24 cellular contexts compared by ENCODE assay signal in the genomic region with DNA sequence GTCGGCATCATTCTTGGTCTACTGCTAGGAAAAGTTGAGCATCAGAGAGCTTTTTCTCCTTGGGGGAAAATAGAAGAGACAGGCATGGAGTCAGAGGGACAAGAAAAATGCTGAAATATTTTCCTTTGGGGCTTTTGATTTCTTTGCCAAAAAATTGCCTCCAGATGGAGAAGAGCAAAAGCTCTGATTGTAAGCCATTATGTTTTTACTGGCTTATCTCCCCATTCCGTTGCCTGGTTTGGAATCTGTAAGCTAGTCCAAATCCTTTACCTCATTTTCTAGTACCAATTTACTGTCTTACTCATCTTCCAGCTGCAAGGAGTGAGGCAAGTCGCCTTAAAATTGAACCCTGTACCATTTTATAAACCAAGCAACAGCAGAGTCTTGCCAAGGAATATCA. TPM values are rescaled to one million over a fixed set of nuclear protein-coding genes. Genes with fewer than 3 reads are reported as not detected.
DNase-seq lines count a peak whose midpoint lies in the region; ATAC-seq and TF ChIP-seq lines count a peak whose summit lies in the region.
"Had no signal": no experiment of that assay in that cellular context is flagged by ENCODE, and none has a peak within 500 bp of the region (broad histone marks: within the 10 kb centered on the region; RNA-seq: fewer than 3 reads in every experiment).

No MANE protein-coding gene starts in this region.

- intact Hi-C loops in breast epithelium (cut with DNase I; ENCODE audit: low total_unique reads): no loop called here

- H3F3A ChIP-seq in SK-N-SH (replicated peaks; ENCODE audit: insufficient read depth): peaks cover 6% of the 10 kb centered on the region

- TF ChIP-seq RAD21 in SK-N-SH (IDR thresholded peaks at IDR 0.05; ENCODE audit: low read length): no peak

- peak; percentile 59 for DNase-seq in GM03348 (ENCODE audit: low spot score)
- DNase-seq in breast epithelium (ENCODE audit: low spot score in 2 of 2): no peak
- no peak for DNase-seq in suprapubic skin (ENCODE audit: low spot score in 2 of 2)
- no peak for DNase-seq in SK-N-SH
- DNase-seq in SJCRH30: no peak
- DNase-seq in hepatic stellate cell (ENCODE audit: low spot score): no peak
- DNase-seq in DMS 273 treated with DMSO at 0.1 percent for 48 hours (lab: John Stamatoyannopoulos, UW): no peak
- DNase-seq: activated CD4-positive, CD25-positive, alpha-beta regulatory T cell treated with anti-CD3 and anti-CD28 coated beads, Interleukin-2, amount 50 U/mL, for 72 hours; activated CD8-positive, alpha-beta memory T cell treated with anti-CD3 and anti-CD28 coated beads for 24 hours; activated T-cell treated with anti-CD3 and anti-CD28 coated beads, Interleukin-2, amount 50 U/mL, for 72 hours; BE2C; endodermal cell; gastrocnemius medialis; kidney glomerular epithelial cell; naive thymus-derived CD4-positive, alpha-beta T cell; NCI-H1417; NCI-H526; pancreas; RPMI8226; stimulated activated naive B cell treated with anti-CD40 and anti-IgM and Interleukin-4, amounts not matched to agents 10 μg/mL and 1 μg/mL and 100 μg/mL, for 72 hours; T1000; trophoblast cell had no signal

- ATAC-seq in gastroesophageal sphincter: peak; percentile 27
- ATAC-seq: activated T-cell treated with anti-CD3 and anti-CD28 coated beads, Interleukin-2, amount 50 U/mL, for 72 hours; gastrocnemius medialis; naive thymus-derived CD4-positive, alpha-beta T cell; pancreas; stimulated activated naive B cell treated with anti-CD40 and anti-IgM and Interleukin-4, amounts not matched to agents 10 μg/mL and 1 μg/mL and 100 μg/mL, for 72 hours had no signal

- TF ChIP-seq POLR2A in breast epithelium (IDR thresholded peaks at IDR 0.05) (no peak), gastroesophageal sphincter (IDR thresholded peaks at IDR 0.05) (no peak), suprapubic skin (IDR thresholded peaks at IDR 0.05) (no peak)

- peaks cover 28% of the 10 kb centered on the region for H4K20me1 ChIP-seq in SK-N-SH (ENCODE audit: insufficient read depth)

- H3K9me3 ChIP-seq in breast epithelium (no peaks in the 10 kb centered on the region), gastroesophageal sphincter (no peaks in the 10 kb centered on the region), suprapubic skin (no peaks in the 10 kb centered on the region), SK-N-SH (no peaks in the 10 kb centered on the region), SJCRH30 (replicated peaks) (no peaks in the 10 kb centered on the region)
- H3K9me3 ChIP-seq: BE2C, gastrocnemius medialis, pancreas had no signal

- 17 to 39% methylated on average over 2 to 3 of the region's 3 CpGs for WGBS in gastroesophageal sphincter (ENCODE audit: low coverage in 1 of 2), 2 donors
- 39% methylated on average over 3 of the region's 3 CpGs for WGBS in suprapubic skin
- 84% methylated on average over 3 of the region's 3 CpGs for WGBS in SK-N-SH (ENCODE audit: low lambda C conversion rate)

- CTCF ChIA-PET in SK-N-SH (lab: Yijun Ruan, JAX): interaction anchor here (1.2 to 1.5 kb wide), 2 partner anchors 33 to 38 kb away, joined by 3 read pairs; no protein-coding TSS in a partner anchor

- H3K4me1 ChIP-seq in breast epithelium (no peaks in the 10 kb centered on the region), gastroesophageal sphincter (peaks cover 25 to 93% (median 52%) of the 10 kb centered on the region in 3 donors), suprapubic skin (peaks cover 38% of the 10 kb centered on the region), SK-N-SH (ENCODE audit: control insufficient read depth in 1 of 2, insufficient read depth in 2 of 2, low read depth in 1 of 2, low read length in 1 of 2) (peaks cover 10 to 13% of the 10 kb centered on the region in 2 experiments; a peak in 3 of 4 replicates), SJCRH30 (peaks cover 9% of the 10 kb centered on the region; the same call in 1 of the 2 replicates)
- H3K4me1 ChIP-seq: BE2C had no signal

- H3K27me3 ChIP-seq in breast epithelium (no peaks in the 10 kb centered on the region), gastroesophageal sphincter (no peaks in the 10 kb centered on the region), suprapubic skin (no peaks in the 10 kb centered on the region), SK-N-SH (ENCODE audit: insufficient read depth) (no peaks in the 10 kb centered on the region), SJCRH30 (no peaks in the 10 kb centered on the region)
- H3K27me3 ChIP-seq: BE2C, gastrocnemius medialis, pancreas had no signal

- H3K27ac ChIP-seq in breast epithelium: peak overlapping the region; percentile 9 to 33
- peak overlapping the region; percentile 66 to 78 (median 73) for H3K27ac ChIP-seq in gastroesophageal sphincter
- H3K27ac ChIP-seq in suprapubic skin: peak overlapping the region; percentile 28
- peak overlapping the region in 1 of 2 experiments; percentile 25; a peak in 2 of 4 replicates for H3K27ac ChIP-seq in SK-N-SH (ENCODE audit: low read depth in 2 of 2, low read length in 1 of 2)
- no peak overlapping the region for H3K27ac ChIP-seq in SJCRH30
- H3K27ac ChIP-seq: gastrocnemius medialis had no signal

- no peak overlapping the region for H2AFZ ChIP-seq in SK-N-SH (ENCODE audit: low read depth)

- H3K4me2 ChIP-seq in SK-N-SH: no peak overlapping the region

- TF ChIP-seq CTCF in breast epithelium (IDR thresholded peaks at IDR 0.05) (no peak), gastroesophageal sphincter (IDR thresholded peaks at IDR 0.05) (no peak), suprapubic skin (IDR thresholded peaks at IDR 0.05) (no peak), SK-N-SH (IDR thresholded peaks at IDR 0.05) (no peak)

- H3K4me3 ChIP-seq in breast epithelium (no peak overlapping the region), gastroesophageal sphincter (no peak overlapping the region), suprapubic skin (no peak overlapping the region), SK-N-SH (ENCODE audit: low read depth in 2 of 2, low read length in 1 of 2) (no peak overlapping the region), SJCRH30 (no peak overlapping the region)
- H3K4me3 ChIP-seq: gastrocnemius medialis, pancreas had no signal

- H3K36me3 ChIP-seq in breast epithelium (no peaks in the 10 kb centered on the region), gastroesophageal sphincter (peaks cover 0 to 30% of the 10 kb centered on the region in 2 donors), suprapubic skin (peaks cover 25% of the 10 kb centered on the region), SK-N-SH (replicated peaks in 1 of 2; ENCODE audit: control insufficient read depth in 1 of 2, insufficient read depth in 2 of 2, low read length in 1 of 2) (peaks cover 32 to 34% of the 10 kb centered on the region in 2 experiments), SJCRH30 (peaks cover 33% of the 10 kb centered on the region)

- POLR2A ChIA-PET in SK-N-SH (lab: Yijun Ruan, JAX): no interaction called here

- H3K9ac ChIP-seq in SK-N-SH: no peak overlapping the region

- H3K79me2 ChIP-seq in SK-N-SH (ENCODE audit: insufficient read depth): peaks cover 62% of the 10 kb centered on the region

- H3K9me2 ChIP-seq in SK-N-SH: no peaks in the 10 kb centered on the region

- no peak for TF ChIP-seq EP300 in gastroesophageal sphincter (IDR thresholded peaks at IDR 0.05)
- TF ChIP-seq EP300 in suprapubic skin (IDR thresholded peaks at IDR 0.05): no peak
- no peak for TF ChIP-seq EP300 in SK-N-SH (IDR thresholded peaks at IDR 0.05; ENCODE audit: borderline replicate concordance in 1 of 2, low read depth in 1 of 2, low read length in 1 of 2)

TF ChIP-seq in SK-N-SH, 30 proteins besides CTCF, POLR2A, EP300 and RAD21 (continues in another document):
- TF ChIP-seq, protein P1, sequence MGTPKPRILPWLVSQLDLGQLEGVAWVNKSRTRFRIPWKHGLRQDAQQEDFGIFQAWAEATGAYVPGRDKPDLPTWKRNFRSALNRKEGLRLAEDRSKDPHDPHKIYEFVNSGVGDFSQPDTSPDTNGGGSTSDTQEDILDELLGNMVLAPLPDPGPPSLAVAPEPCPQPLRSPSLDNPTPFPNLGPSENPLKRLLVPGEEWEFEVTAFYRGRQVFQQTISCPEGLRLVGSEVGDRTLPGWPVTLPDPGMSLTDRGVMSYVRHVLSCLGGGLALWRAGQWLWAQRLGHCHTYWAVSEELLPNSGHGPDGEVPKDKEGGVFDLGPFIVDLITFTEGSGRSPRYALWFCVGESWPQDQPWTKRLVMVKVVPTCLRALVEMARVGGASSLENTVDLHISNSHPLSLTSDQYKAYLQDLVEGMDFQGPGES (IDR thresholded peaks at IDR 0.05; ENCODE audit: low read depth, low read length): no peak
- no peak for TF ChIP-seq FOXJ3 (CRISPR knock-in tag; IDR thresholded peaks at IDR 0.05)
- no peak for TF ChIP-seq FOXM1 (IDR thresholded peaks at IDR 0.05; ENCODE audit: low read depth)
- TF ChIP-seq, protein P2, sequence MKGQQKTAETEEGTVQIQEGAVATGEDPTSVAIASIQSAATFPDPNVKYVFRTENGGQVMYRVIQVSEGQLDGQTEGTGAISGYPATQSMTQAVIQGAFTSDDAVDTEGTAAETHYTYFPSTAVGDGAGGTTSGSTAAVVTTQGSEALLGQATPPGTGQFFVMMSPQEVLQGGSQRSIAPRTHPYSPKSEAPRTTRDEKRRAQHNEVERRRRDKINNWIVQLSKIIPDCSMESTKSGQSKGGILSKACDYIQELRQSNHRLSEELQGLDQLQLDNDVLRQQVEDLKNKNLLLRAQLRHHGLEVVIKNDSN (IDR thresholded peaks at IDR 0.05; ENCODE audit: borderline replicate concordance, low read depth): no peak
- TF ChIP-seq FOSL2 (IDR thresholded peaks at IDR 0.05; ENCODE audit: borderline replicate concordance, low read depth): no peak
- no peak for TF ChIP-seq GABPA (IDR thresholded peaks at IDR 0.05; ENCODE audit: low read depth)

RNA-seq across cellular contexts. Expression of a gene that starts 23.3 kb away (rescaled TPM):
- total RNA-seq in breast epithelium (100 to 1,000 TPM in 1 of 3 donors, 10 to 100 TPM in 2; 33.4 to 111 (median 98.6) TPM), gastroesophageal sphincter (100 to 1,000 TPM; 203 to 343 (median 301) TPM), suprapubic skin (100 to 1,000 TPM; 144 to 197 (median 167) TPM)
- polyA plus RNA-seq in SK-N-SH (2012; rRNA removed): 34.9 and 36.1 TPM in 2 replicates
- 12.3 and 24.5 TPM in 2 replicates for polyA plus RNA-seq in SK-N-SH (2012; cell fraction: cytosol; rRNA removed)
- polyA plus RNA-seq in SK-N-SH (2012; cell fraction: nucleus; rRNA removed): 18.3 and 24.7 TPM in 2 replicates
- total RNA-seq in SJCRH30 (2014; rRNA removed; shearing (Covaris generic)): 3.5 and 4.4 TPM in 2 replicates

RNA-seq across cellular contexts. Expression of a gene that starts 43.9 kb away (rescaled TPM):
- total RNA-seq in breast epithelium (not detected), gastroesophageal sphincter (not detected), suprapubic skin (1 to 10 TPM in 1 of 4 donors, under 1 TPM in 1, not detected in 2; 0.23 to 2.4 TPM)
- polyA plus RNA-seq in SK-N-SH (2012; rRNA removed): 0.05 and 0.10 TPM in 2 replicates
- 0.08 and 0.10 TPM in 2 replicates for polyA plus RNA-seq in SK-N-SH (2012; cell fraction: cytosol; rRNA removed)
- polyA plus RNA-seq in SK-N-SH (2012; cell fraction: nucleus; rRNA removed): 0.33 and 0.36 TPM in 2 replicates
- 0.05 TPM in 1 of 2 replicates, not detected in the other for total RNA-seq in SJCRH30 (2014; rRNA removed; shearing (Covaris generic))
- total RNA-seq: Daoy, gastrocnemius medialis, pancreas had no signal
- polyA plus RNA-seq: pancreas had no signal
